ENCODE assay signal across 12 cellular contexts in genomic region chr9:86485359-86485758, GRCh38.
DNase-seq lines count a peak whose midpoint lies in the region; ATAC-seq and TF ChIP-seq lines count a peak whose summit lies in the region.
"Had no signal": no experiment of that assay in that cellular context is flagged by ENCODE, and none has a peak within 500 bp of the region (broad histone marks: within the 10 kb centered on the region; RNA-seq: fewer than 3 reads in every experiment).

No MANE protein-coding gene starts in this region.

- no peaks in the 10 kb centered on the region for H4K20me1 ChIP-seq in MM.1S (ENCODE audit: insufficient read depth, low read length)

- no peaks in the 10 kb centered on the region for H3K36me3 Mint-ChIP-seq in activated T-cell treated with anti-CD3 and anti-CD28 coated beads, Interleukin-2, amount 50 U/mL, for 72 hours (ENCODE audit: insufficient read depth in 2 of 2)
- no peaks in the 10 kb centered on the region for H3K36me3 Mint-ChIP-seq in stimulated activated effector memory CD8-positive, alpha-beta T cell treated with anti-CD3 and anti-CD28 coated beads, Interleukin-12 subunit alpha, Interleukin-12 subunit beta, amount 100 ng/mL, for 72 hours

- H3K27ac Mint-ChIP-seq in activated T-cell treated with anti-CD3 and anti-CD28 coated beads, Interleukin-2, amount 50 U/mL, for 72 hours, result no peak overlapping the region
- peak overlapping the region; percentile 27 for H3K27ac Mint-ChIP-seq in stimulated activated effector memory CD8-positive, alpha-beta T cell treated with anti-CD3 and anti-CD28 coated beads, Interleukin-12 subunit alpha, Interleukin-12 subunit beta, amount 100 ng/mL, for 72 hours

- no peak overlapping the region for H3K4me2 ChIP-seq in MM.1S (ENCODE audit: low read depth, low read length)
- H3K4me2 ChIP-seq: PC-9 had no signal

- no peaks in the 10 kb centered on the region for H3K4me1 ChIP-seq in MM.1S (ENCODE audit: low read length)

- H3K27me3 ChIP-seq in MM.1S (replicated peaks; ENCODE audit: insufficient read depth, low read length), result no peaks in the 10 kb centered on the region
- H3K27me3 ChIP-seq in MG63, result no peaks in the 10 kb centered on the region

- H3K9ac ChIP-seq in MM.1S (ENCODE audit: low read length), result no peak overlapping the region

- no peaks in the 10 kb centered on the region for H3K27me3 Mint-ChIP-seq in activated T-cell treated with anti-CD3 and anti-CD28 coated beads, Interleukin-2, amount 50 U/mL, for 72 hours (ENCODE audit: low read depth)

- no peaks in the 10 kb centered on the region for H3F3A ChIP-seq in MM.1S (ENCODE audit: insufficient read depth, low read length)

- ATAC-seq in activated T-cell treated with anti-CD3 and anti-CD28 coated beads, Interleukin-2, amount 50 U/mL, for 72 hours (replicated peaks in 1 of 2), result peak; percentile 71 to 90
- peak; percentile 73 for ATAC-seq in HG02588 (IDR thresholded peaks at IDR 0.05; ENCODE audit: unreplicated experiment)
- ATAC-seq in stimulated activated effector memory CD8-positive, alpha-beta T cell treated with anti-CD3 and anti-CD28 coated beads, Interleukin-12 subunit alpha, Interleukin-12 subunit beta, amount 100 ng/mL, for 72 hours, result peak; percentile 92
- no peak for ATAC-seq in left cardiac atrium
- ATAC-seq: right cardiac atrium had no signal

- H3K27ac ChIP-seq in MM.1S (ENCODE audit: low read length), result no peak overlapping the region
- H3K27ac ChIP-seq: PC-9 had no signal

- H3K9me3 Mint-ChIP-seq in activated T-cell treated with anti-CD3 and anti-CD28 coated beads, Interleukin-2, amount 50 U/mL, for 72 hours, result no peaks in the 10 kb centered on the region
- no peaks in the 10 kb centered on the region for H3K9me3 Mint-ChIP-seq in stimulated activated effector memory CD8-positive, alpha-beta T cell treated with anti-CD3 and anti-CD28 coated beads, Interleukin-12 subunit alpha, Interleukin-12 subunit beta, amount 100 ng/mL, for 72 hours

- H3K36me3 ChIP-seq in MM.1S (replicated peaks; ENCODE audit: insufficient read depth, low read length) (no peaks in the 10 kb centered on the region), MG63 (no peaks in the 10 kb centered on the region)

- peak; percentile 20 to 46 for DNase-seq in activated T-cell treated with anti-CD3 and anti-CD28 coated beads, Interleukin-2, amount 50 U/mL, for 72 hours
- DNase-seq in activated T-cell treated with anti-CD3 and anti-CD28 coated beads for 4 hours (no peak), MM.1S (no peak), MG63 (no peak), left cardiac atrium (no peak)
- peak; percentile 9 to 55 for DNase-seq in stimulated activated effector memory CD8-positive, alpha-beta T cell treated with anti-CD3 and anti-CD28 coated beads, Interleukin-12 subunit alpha, Interleukin-12 subunit beta, amount 100 ng/mL, for 72 hours (ENCODE audit: low spot score in 2 of 2)
- no peak for DNase-seq in activated CD4-positive, CD25-positive, alpha-beta regulatory T cell treated with anti-CD3 and anti-CD28 coated beads, Interleukin-2, amount 50 U/mL, for 72 hours
- DNase-seq: hypothalamus, NCI-H146, PC-9, right cardiac atrium had no signal

- H3K9me3 ChIP-seq in MM.1S (replicated peaks; ENCODE audit: insufficient read depth, low read length), result no peaks in the 10 kb centered on the region
- no peaks in the 10 kb centered on the region for H3K9me3 ChIP-seq in MG63

- peaks cover 8% of the 10 kb centered on the region for H3K4me1 Mint-ChIP-seq in activated T-cell treated with anti-CD3 and anti-CD28 coated beads, Interleukin-2, amount 50 U/mL, for 72 hours (ENCODE audit: low read depth)
- H3K4me1 Mint-ChIP-seq in stimulated activated effector memory CD8-positive, alpha-beta T cell treated with anti-CD3 and anti-CD28 coated beads, Interleukin-12 subunit alpha, Interleukin-12 subunit beta, amount 100 ng/mL, for 72 hours, result peaks cover 6% of the 10 kb centered on the region

- H3K4me3 ChIP-seq in MM.1S (ENCODE audit: low read length) (no peak overlapping the region), MG63 (no peak overlapping the region)
- H3K4me3 ChIP-seq: PC-9 had no signal

- H2AFZ ChIP-seq in MM.1S (ENCODE audit: low read length), result 0 out of 2 replicates have a peak overlapping the region, but pooled peaks have one; percentile 9
- H2AFZ ChIP-seq: PC-9 had no signal

- intact Hi-C loops in left cardiac atrium (cut with DNase I), result loop anchor here (5.0 to 10.0 kb wide), 2 partner anchors 309 to 837 kb away; no protein-coding TSS in a partner anchor

- no peaks in the 10 kb centered on the region for H3K9me2 ChIP-seq in MM.1S (replicated peaks; ENCODE audit: insufficient read depth, low read length)

- no peak overlapping the region for H3K4me3 Mint-ChIP-seq in activated T-cell treated with anti-CD3 and anti-CD28 coated beads, Interleukin-2, amount 50 U/mL, for 72 hours
- no peak overlapping the region for H3K4me3 Mint-ChIP-seq in stimulated activated effector memory CD8-positive, alpha-beta T cell treated with anti-CD3 and anti-CD28 coated beads, Interleukin-12 subunit alpha, Interleukin-12 subunit beta, amount 100 ng/mL, for 72 hours

- no peaks in the 10 kb centered on the region for H3K79me2 ChIP-seq in MM.1S (ENCODE audit: low read length)

- TF ChIP-seq CTCF in MM.1S (IDR thresholded peaks at IDR 0.05; ENCODE audit: low read length), result no peak

Comparison
In these comparisons a context has a peak if more than half of its experiments do, and no peak if none do; other contexts are left out.
1. DNase-seq: peak in activated T-cell treated with anti-CD3 and anti-CD28 coated beads, Interleukin-2, amount 50 U/mL, for 72 hours (2 of 2) and stimulated activated effector memory CD8-positive, alpha-beta T cell treated with anti-CD3 and anti-CD28 coated beads, Interleukin-12 subunit alpha, Interleukin-12 subunit beta, amount 100 ng/mL, for 72 hours (2 of 2); none in activated T-cell treated with anti-CD3 and anti-CD28 coated beads for 4 hours (single experiment), MM.1S (single experiment), MG63 (single experiment), activated CD4-positive, CD25-positive, alpha-beta regulatory T cell treated with anti-CD3 and anti-CD28 coated beads, Interleukin-2, amount 50 U/mL, for 72 hours (single experiment) and left cardiac atrium (single experiment).
2. ATAC-seq: peak in activated T-cell treated with anti-CD3 and anti-CD28 coated beads, Interleukin-2, amount 50 U/mL, for 72 hours (2 of 2), HG02588 (single experiment) and stimulated activated effector memory CD8-positive, alpha-beta T cell treated with anti-CD3 and anti-CD28 coated beads, Interleukin-12 subunit alpha, Interleukin-12 subunit beta, amount 100 ng/mL, for 72 hours (single experiment); none in left cardiac atrium (0 of 2).